ENCODE assay signal across 2 cellular contexts in the genomic region with DNA sequence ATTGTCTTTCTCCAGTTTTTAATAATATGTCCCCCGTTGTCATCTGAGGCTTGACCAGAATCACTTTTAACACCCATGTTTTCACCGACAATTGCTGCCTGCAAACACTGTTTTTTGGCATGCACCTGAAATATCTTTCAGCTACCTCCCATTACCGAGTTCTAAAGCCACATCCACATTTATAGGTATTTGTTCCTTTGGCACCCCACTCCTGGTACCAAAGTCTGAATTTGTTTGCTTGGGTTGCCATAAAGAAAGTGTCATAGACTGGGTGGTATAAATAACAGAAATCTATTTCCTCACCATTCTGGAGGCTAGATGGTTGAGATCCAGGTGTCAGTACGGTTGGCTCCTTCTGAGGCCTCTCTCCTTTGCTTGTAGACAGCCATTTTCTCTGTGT.
A peak's percentile ranks its signal among the peaks of the same experiment; 100 is the strongest.
TF ChIP-seq lines count a peak whose summit lies in the region.

No MANE protein-coding gene starts in this region.

TF ChIP-seq in HEK293, 187 proteins besides CTCF, POLR2A, EP300 and RAD21 (continued from another document):
- TF ChIP-seq, protein P1, sequence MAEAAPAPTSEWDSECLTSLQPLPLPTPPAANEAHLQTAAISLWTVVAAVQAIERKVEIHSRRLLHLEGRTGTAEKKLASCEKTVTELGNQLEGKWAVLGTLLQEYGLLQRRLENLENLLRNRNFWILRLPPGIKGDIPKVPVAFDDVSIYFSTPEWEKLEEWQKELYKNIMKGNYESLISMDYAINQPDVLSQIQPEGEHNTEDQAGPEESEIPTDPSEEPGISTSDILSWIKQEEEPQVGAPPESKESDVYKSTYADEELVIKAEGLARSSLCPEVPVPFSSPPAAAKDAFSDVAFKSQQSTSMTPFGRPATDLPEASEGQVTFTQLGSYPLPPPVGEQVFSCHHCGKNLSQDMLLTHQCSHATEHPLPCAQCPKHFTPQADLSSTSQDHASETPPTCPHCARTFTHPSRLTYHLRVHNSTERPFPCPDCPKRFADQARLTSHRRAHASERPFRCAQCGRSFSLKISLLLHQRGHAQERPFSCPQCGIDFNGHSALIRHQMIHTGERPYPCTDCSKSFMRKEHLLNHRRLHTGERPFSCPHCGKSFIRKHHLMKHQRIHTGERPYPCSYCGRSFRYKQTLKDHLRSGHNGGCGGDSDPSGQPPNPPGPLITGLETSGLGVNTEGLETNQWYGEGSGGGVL (tag by site-specific recombination; IDR thresholded peaks at IDR 0.05) = no peak
- TF ChIP-seq ZNF670 (tag by site-specific recombination; IDR thresholded peaks at IDR 0.05; ENCODE audit: low read depth) (0 out of 2 replicates have a peak, but pooled peaks have one; percentile 31), ZNF707 (tag by site-specific recombination; IDR thresholded peaks at IDR 0.05) (peak; percentile 100), SETDB1 (IDR thresholded peaks at IDR 0.05; ENCODE audit: insufficient read length, low read length) (peak; percentile 59), ZNF626 (tag by site-specific recombination; IDR thresholded peaks at IDR 0.05) (no peak), ZNF792 (tag by site-specific recombination; IDR thresholded peaks at IDR 0.05) (no peak), ZNF621 (tag by site-specific recombination; IDR thresholded peaks at IDR 0.05) (no peak), GLIS1 (tag by site-specific recombination; IDR thresholded peaks at IDR 0.05) (no peak), ZNF747 (tag by site-specific recombination; IDR thresholded peaks at IDR 0.05) (no peak), ZNF529 (tag by site-specific recombination; IDR thresholded peaks at IDR 0.05; ENCODE audit: insufficient replicate concordance) (no peak)
- TF ChIP-seq, protein P2, sequence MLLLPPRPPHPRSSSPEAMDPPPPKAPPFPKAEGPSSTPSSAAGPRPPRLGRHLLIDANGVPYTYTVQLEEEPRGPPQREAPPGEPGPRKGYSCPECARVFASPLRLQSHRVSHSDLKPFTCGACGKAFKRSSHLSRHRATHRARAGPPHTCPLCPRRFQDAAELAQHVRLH (tag by site-specific recombination; IDR thresholded peaks at IDR 0.05) = no peak
- TF ChIP-seq, protein P3, sequence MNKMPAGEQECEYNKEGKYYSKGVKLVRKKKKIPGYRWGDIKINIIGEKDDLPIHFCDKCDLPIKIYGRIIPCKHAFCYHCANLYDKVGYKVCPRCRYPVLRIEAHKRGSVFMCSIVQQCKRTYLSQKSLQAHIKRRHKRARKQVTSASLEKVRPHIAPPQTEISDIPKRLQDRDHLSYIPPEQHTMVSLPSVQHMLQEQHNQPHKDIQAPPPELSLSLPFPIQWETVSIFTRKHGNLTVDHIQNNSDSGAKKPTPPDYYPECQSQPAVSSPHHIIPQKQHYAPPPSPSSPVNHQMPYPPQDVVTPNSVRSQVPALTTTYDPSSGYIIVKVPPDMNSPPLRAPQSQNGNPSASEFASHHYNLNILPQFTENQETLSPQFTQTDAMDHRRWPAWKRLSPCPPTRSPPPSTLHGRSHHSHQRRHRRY (tag by site-specific recombination; IDR thresholded peaks at IDR 0.05) = no peak
- TF ChIP-seq, protein P4, sequence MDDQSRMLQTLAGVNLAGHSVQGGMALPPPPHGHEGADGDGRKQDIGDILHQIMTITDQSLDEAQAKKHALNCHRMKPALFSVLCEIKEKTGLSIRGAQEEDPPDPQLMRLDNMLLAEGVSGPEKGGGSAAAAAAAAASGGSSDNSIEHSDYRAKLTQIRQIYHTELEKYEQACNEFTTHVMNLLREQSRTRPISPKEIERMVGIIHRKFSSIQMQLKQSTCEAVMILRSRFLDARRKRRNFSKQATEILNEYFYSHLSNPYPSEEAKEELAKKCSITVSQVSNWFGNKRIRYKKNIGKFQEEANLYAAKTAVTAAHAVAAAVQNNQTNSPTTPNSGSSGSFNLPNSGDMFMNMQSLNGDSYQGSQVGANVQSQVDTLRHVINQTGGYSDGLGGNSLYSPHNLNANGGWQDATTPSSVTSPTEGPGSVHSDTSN (CRISPR knock-in tag; IDR thresholded peaks at IDR 0.05) = no peak
- TF ChIP-seq, protein P5, sequence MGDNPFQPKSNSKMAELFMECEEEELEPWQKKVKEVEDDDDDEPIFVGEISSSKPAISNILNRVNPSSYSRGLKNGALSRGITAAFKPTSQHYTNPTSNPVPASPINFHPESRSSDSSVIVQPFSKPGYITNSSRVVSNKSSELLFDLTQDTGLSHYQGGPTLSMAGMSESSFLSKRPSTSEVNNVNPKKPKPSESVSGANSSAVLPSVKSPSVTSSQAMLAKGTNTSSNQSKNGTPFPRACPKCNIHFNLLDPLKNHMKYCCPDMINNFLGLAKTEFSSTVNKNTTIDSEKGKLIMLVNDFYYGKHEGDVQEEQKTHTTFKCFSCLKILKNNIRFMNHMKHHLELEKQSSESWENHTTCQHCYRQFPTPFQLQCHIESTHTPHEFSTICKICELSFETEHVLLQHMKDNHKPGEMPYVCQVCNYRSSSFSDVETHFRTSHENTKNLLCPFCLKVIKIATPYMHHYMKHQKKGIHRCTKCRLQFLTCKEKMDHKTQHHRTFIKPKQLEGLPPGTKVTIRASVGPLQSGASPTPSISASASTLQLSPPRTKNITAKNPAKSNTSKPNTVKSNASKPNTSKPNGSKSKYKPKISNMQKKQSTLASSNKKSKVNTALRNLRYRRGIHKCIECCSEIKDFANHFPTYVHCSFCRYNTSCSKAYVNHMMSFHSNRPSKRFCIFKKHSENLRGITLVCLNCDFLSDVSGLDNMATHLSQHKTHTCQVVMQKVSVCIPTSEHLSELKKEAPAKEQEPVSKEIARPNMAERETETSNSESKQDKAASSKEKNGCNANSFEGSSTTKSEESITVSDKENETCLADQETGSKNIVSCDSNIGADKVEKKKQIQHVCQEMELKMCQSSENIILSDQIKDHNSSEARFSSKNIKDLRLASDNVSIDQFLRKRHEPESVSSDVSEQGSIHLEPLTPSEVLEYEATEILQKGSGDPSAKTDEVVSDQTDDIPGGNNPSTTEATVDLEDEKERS (tag by site-specific recombination; IDR thresholded peaks at IDR 0.05) = peak; percentile 83; the same call in 1 of the 2 replicates

TF ChIP-seq in K562, 482 proteins besides CTCF, POLR2A, EP300 and RAD21 (continued from another document and continues in another):
- TF ChIP-seq KDM5B (IDR thresholded peaks at IDR 0.05; ENCODE audit: insufficient replicate concordance, low read depth, low read length) (no peak), ZBTB1 (CRISPR knock-in tag; IDR thresholded peaks at IDR 0.05; ENCODE audit: borderline replicate concordance, low read depth) (no peak), CTBP1 (IDR thresholded peaks at IDR 0.05; ENCODE audit: borderline replicate concordance) (no peak), TRIM28 (IDR thresholded peaks at IDR 0.05) (peak; percentile 95), TEAD4 (IDR thresholded peaks at IDR 0.05; ENCODE audit: low read length) (no peak), TEAD4 (CRISPR knock-in tag; IDR thresholded peaks at IDR 0.05; ENCODE audit: borderline replicate concordance) (no peak), MEIS2 (IDR thresholded peaks at IDR 0.05; ENCODE audit: partially characterized antibody) (no peak), GABPB2 (CRISPR knock-in tag; conservative IDR thresholded peaks at IDR 0.05) (no peak), ETV5 (CRISPR knock-in tag; IDR thresholded peaks at IDR 0.05; ENCODE audit: low read depth) (no peak), ZNF551 (CRISPR knock-in tag; IDR thresholded peaks at IDR 0.05) (no peak), CBX2 (IDR thresholded peaks at IDR 0.05; ENCODE audit: insufficient read depth, low read length, poor library complexity, severe bottlenecking) (no peak), HCFC1 (IDR thresholded peaks at IDR 0.05; ENCODE audit: low read depth, low read length) (no peak), RFX1 (IDR thresholded peaks at IDR 0.05) (no peak), ZFX (CRISPR knock-in tag; IDR thresholded peaks at IDR 0.05) (no peak), SRSF3 (IDR thresholded peaks at IDR 0.05; ENCODE audit: insufficient read depth, low read length) (no peak), ZNF316 (IDR thresholded peaks at IDR 0.05) (no peak), CBX8 (IDR thresholded peaks at IDR 0.05; ENCODE audit: borderline replicate concordance, extremely low read depth, low read depth, low read length, poor library complexity, severe bottlenecking) (no peak), OTX1 (CRISPR knock-in tag; IDR thresholded peaks at IDR 0.05) (no peak), TRIM24 (IDR thresholded peaks at IDR 0.05) (no peak), TEAD2 (tag; IDR thresholded peaks at IDR 0.05) (no peak), ZNF146 (CRISPR knock-in tag; IDR thresholded peaks at IDR 0.05; ENCODE audit: unreplicated experiment) (no peak), COPS2 (conservative IDR thresholded peaks at IDR 0.05) (no peak), ZNF24 (IDR thresholded peaks at IDR 0.05) (no peak), MCM3 (IDR thresholded peaks at IDR 0.05) (no peak), PURB (CRISPR knock-in tag; IDR thresholded peaks at IDR 0.05; ENCODE audit: low read depth) (no peak)
- TF ChIP-seq, protein P6, sequence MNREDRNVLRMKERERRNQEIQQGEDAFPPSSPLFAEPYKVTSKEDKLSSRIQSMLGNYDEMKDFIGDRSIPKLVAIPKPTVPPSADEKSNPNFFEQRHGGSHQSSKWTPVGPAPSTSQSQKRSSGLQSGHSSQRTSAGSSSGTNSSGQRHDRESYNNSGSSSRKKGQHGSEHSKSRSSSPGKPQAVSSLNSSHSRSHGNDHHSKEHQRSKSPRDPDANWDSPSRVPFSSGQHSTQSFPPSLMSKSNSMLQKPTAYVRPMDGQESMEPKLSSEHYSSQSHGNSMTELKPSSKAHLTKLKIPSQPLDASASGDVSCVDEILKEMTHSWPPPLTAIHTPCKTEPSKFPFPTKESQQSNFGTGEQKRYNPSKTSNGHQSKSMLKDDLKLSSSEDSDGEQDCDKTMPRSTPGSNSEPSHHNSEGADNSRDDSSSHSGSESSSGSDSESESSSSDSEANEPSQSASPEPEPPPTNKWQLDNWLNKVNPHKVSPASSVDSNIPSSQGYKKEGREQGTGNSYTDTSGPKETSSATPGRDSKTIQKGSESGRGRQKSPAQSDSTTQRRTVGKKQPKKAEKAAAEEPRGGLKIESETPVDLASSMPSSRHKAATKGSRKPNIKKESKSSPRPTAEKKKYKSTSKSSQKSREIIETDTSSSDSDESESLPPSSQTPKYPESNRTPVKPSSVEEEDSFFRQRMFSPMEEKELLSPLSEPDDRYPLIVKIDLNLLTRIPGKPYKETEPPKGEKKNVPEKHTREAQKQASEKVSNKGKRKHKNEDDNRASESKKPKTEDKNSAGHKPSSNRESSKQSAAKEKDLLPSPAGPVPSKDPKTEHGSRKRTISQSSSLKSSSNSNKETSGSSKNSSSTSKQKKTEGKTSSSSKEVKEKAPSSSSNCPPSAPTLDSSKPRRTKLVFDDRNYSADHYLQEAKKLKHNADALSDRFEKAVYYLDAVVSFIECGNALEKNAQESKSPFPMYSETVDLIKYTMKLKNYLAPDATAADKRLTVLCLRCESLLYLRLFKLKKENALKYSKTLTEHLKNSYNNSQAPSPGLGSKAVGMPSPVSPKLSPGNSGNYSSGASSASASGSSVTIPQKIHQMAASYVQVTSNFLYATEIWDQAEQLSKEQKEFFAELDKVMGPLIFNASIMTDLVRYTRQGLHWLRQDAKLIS (CRISPR knock-in tag; IDR thresholded peaks at IDR 0.05) = no peak
- TF ChIP-seq, protein P7, sequence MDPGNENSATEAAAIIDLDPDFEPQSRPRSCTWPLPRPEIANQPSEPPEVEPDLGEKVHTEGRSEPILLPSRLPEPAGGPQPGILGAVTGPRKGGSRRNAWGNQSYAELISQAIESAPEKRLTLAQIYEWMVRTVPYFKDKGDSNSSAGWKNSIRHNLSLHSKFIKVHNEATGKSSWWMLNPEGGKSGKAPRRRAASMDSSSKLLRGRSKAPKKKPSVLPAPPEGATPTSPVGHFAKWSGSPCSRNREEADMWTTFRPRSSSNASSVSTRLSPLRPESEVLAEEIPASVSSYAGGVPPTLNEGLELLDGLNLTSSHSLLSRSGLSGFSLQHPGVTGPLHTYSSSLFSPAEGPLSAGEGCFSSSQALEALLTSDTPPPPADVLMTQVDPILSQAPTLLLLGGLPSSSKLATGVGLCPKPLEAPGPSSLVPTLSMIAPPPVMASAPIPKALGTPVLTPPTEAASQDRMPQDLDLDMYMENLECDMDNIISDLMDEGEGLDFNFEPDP (CRISPR knock-in tag; IDR thresholded peaks at IDR 0.05) = no peak
- TF ChIP-seq, protein P8, sequence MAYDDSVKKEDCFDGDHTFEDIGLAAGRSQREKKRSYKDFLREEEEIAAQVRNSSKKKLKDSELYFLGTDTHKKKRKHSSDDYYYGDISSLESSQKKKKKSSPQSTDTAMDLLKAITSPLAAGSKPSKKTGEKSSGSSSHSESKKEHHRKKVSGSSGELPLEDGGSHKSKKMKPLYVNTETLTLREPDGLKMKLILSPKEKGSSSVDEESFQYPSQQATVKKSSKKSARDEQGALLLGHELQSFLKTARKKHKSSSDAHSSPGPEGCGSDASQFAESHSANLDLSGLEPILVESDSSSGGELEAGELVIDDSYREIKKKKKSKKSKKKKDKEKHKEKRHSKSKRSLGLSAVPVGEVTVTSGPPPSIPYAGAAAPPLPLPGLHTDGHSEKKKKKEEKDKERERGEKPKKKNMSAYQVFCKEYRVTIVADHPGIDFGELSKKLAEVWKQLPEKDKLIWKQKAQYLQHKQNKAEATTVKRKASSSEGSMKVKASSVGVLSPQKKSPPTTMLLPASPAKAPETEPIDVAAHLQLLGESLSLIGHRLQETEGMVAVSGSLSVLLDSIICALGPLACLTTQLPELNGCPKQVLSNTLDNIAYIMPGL (CRISPR knock-in tag; IDR thresholded peaks at IDR 0.05) = no peak
- TF ChIP-seq, protein P9, sequence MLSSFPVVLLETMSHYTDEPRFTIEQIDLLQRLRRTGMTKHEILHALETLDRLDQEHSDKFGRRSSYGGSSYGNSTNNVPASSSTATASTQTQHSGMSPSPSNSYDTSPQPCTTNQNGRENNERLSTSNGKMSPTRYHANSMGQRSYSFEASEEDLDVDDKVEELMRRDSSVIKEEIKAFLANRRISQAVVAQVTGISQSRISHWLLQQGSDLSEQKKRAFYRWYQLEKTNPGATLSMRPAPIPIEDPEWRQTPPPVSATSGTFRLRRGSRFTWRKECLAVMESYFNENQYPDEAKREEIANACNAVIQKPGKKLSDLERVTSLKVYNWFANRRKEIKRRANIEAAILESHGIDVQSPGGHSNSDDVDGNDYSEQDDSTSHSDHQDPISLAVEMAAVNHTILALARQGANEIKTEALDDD (IDR thresholded peaks at IDR 0.05) = no peak
- TF ChIP-seq, protein P10, sequence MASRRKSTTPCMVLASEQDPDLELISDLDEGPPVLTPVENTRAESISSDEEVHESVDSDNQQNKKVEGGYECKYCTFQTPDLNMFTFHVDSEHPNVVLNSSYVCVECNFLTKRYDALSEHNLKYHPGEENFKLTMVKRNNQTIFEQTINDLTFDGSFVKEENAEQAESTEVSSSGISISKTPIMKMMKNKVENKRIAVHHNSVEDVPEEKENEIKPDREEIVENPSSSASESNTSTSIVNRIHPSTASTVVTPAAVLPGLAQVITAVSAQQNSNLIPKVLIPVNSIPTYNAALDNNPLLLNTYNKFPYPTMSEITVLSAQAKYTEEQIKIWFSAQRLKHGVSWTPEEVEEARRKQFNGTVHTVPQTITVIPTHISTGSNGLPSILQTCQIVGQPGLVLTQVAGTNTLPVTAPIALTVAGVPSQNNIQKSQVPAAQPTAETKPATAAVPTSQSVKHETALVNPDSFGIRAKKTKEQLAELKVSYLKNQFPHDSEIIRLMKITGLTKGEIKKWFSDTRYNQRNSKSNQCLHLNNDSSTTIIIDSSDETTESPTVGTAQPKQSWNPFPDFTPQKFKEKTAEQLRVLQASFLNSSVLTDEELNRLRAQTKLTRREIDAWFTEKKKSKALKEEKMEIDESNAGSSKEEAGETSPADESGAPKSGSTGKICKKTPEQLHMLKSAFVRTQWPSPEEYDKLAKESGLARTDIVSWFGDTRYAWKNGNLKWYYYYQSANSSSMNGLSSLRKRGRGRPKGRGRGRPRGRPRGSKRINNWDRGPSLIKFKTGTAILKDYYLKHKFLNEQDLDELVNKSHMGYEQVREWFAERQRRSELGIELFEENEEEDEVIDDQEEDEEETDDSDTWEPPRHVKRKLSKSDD (conservative IDR thresholded peaks at IDR 0.05; ENCODE audit: low read length) = no peak
